ENCODE assay signal across 8 cellular contexts in the genomic region with DNA sequence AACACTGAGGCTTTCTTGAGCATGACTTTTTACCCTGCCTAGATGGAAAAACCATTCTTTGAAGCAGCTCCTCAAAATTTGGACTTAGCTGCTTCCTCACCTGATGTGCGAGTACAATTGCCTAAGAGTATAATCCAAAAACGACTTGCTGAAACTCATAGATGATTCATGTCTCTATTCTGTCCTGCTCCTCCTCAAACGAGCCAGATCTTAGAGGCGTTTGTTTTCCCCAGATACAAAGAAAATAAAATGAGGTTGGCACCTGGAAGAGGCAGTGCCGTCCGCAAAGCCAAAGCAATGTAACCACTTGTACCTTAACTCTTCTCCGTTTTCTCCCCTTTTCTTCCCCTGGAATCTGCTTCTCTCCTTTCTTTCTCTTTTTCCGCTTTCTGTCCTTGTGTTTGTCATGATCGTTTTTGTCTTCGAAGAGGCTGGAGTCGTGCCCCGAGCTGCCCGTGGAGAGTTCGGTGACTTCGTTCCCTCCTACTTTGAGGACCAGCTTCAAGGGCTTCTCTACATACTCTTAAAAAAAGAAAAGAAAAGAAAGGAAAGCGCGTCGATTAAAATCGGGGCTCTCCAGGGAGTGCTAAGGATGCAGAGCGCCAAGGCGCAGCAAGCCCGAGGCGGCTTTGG. TPM values are rescaled to one million over a fixed set of nuclear protein-coding genes. Genes with fewer than 3 reads are reported as not detected.
DNase-seq lines count a peak whose midpoint lies in the region; TF ChIP-seq lines count a peak whose summit lies in the region.

No MANE protein-coding gene starts in this region.

- TF ChIP-seq POLR2A in ovary (IDR thresholded peaks at IDR 0.05): no peak

- peak overlapping the region; percentile 100 for H3K4me3 ChIP-seq in GM08714 (ENCODE audit: low read length)
- H3K4me3 ChIP-seq in NT2/D1 (ENCODE audit: insufficient read length, low read depth): peak overlapping the region; percentile 76
- peak overlapping the region; percentile 68 for H3K4me3 ChIP-seq in epithelial cell of esophagus (ENCODE audit: low read length)
- peak overlapping the region; percentile 77 for H3K4me3 ChIP-seq in ovary

- no peaks in the 10 kb centered on the region for H3K9me3 ChIP-seq in NT2/D1 (ENCODE audit: insufficient read depth, low read length)
- H3K9me3 ChIP-seq in ovary: no peaks in the 10 kb centered on the region

- intact Hi-C loops in ovary (cut with DNase I): loop anchor here in 2 of 4 donors (10.0 kb wide), 3 partner anchors 153 to 343 kb away; a partner anchor contains a TSS

- TF ChIP-seq EP300 in ovary (IDR thresholded peaks at IDR 0.05): no peak

- H3K9ac ChIP-seq in NT2/D1 (ENCODE audit: insufficient read length, low read depth): peak overlapping the region; percentile 86

- peak overlapping the region in 1 of 2 donors; percentile 46 for H3K27ac ChIP-seq in ovary

- 2 to 3% (median 3%) methylated on average over 23 of the region's 23 CpGs for WGBS in ovary, 3 donors

- DNase-seq in NT2/D1 (ENCODE audit: low read depth, low spot score) (no peak), epithelial cell of esophagus (ENCODE audit: low read depth) (peak; percentile 65), ovary (no peak), SIG-M5 (lab: John Stamatoyannopoulos, UW) (no peak), HuH-7 (ENCODE audit: low spot score) (no peak), putamen (ENCODE audit: low spot score) (no peak), NCI-H2029 treated with DMSO at 0.1 percent for 48 hours (lab: John Stamatoyannopoulos, UW) (no peak)

- H3K4me1 ChIP-seq in NT2/D1 (ENCODE audit: insufficient read depth, insufficient read length): peaks cover 3% of the 10 kb centered on the region
- peaks cover 2% of the 10 kb centered on the region for H3K4me1 ChIP-seq in ovary (ENCODE audit: insufficient read depth)

- H3K36me3 ChIP-seq in NT2/D1 (ENCODE audit: insufficient read depth, insufficient read length, low read length): peaks cover 40% of the 10 kb centered on the region
- H3K36me3 ChIP-seq in ovary: no peaks in the 10 kb centered on the region

- H3K27me3 ChIP-seq in NT2/D1 (ENCODE audit: insufficient read depth, insufficient read length): peaks cover 6% of the 10 kb centered on the region
- H3K27me3 ChIP-seq in ovary: no peaks in the 10 kb centered on the region

- no peak for TF ChIP-seq CTCF in epithelial cell of esophagus (IDR thresholded peaks at IDR 0.05; ENCODE audit: insufficient read depth, low read depth, low read length, missing control alignments)
- no peak for TF ChIP-seq CTCF in ovary (IDR thresholded peaks at IDR 0.05)

RNA-seq across cellular contexts. Expression of a gene that starts 0.9 kb away (rescaled TPM):
- total RNA-seq in ovary: 10 to 100 TPM; 30.0 to 58.7 (median 53.5) TPM
- polyA plus RNA-seq in ovary: 10 to 100 TPM; 33.9 to 75.1 TPM
